Comparison of ENCODE assay signal across 13 cellular contexts in genomic region chr3:194587438-194587931, GRCh38. TPM values are rescaled to one million over a fixed set of nuclear protein-coding genes. Genes with fewer than 3 reads are reported as not detected.
DNase-seq lines count a peak whose midpoint lies in the region; ATAC-seq and TF ChIP-seq lines count a peak whose summit lies in the region.
"Had no signal": no experiment of that assay in that cellular context is flagged by ENCODE, and none has a peak within 500 bp of the region (broad histone marks: within the 10 kb centered on the region; RNA-seq: fewer than 3 reads in every experiment).

No MANE protein-coding gene starts in this region.

- no peak overlapping the region for H3K4me3 ChIP-seq in fibroblast of pulmonary artery (replicated peaks; ENCODE audit: low read depth, low read length)
- H3K4me3 ChIP-seq: pancreas had no signal

- H3K36me3 Mint-ChIP-seq in activated T-helper 17 cell treated with anti-CD3 and anti-CD28 coated beads, Interleukin-2, amount 50 U/mL, for 72 hours (ENCODE audit: low read depth): peaks cover 20% of the 10 kb centered on the region
- no peaks in the 10 kb centered on the region for H3K36me3 Mint-ChIP-seq in T-helper 17 cell (ENCODE audit: low read depth)

- ATAC-seq in activated T-helper 17 cell treated with anti-CD3 and anti-CD28 coated beads, Interleukin-2, amount 50 U/mL, for 72 hours (replicated peaks): no peak
- no peak for ATAC-seq in T-helper 17 cell
- ATAC-seq: pancreas had no signal

- TF ChIP-seq CTCF in fibroblast of pulmonary artery (IDR thresholded peaks at IDR 0.05; ENCODE audit: low read length, missing control alignments) (no peak), GM10266 (IDR thresholded peaks at IDR 0.05; ENCODE audit: control insufficient read depth, insufficient read depth, low read depth, missing control alignments) (no peak)

- peaks cover 33% of the 10 kb centered on the region for H3K4me1 Mint-ChIP-seq in activated T-helper 17 cell treated with anti-CD3 and anti-CD28 coated beads, Interleukin-2, amount 50 U/mL, for 72 hours
- peaks cover 12% of the 10 kb centered on the region for H3K4me1 Mint-ChIP-seq in T-helper 17 cell

- H3K27ac Mint-ChIP-seq in activated T-helper 17 cell treated with anti-CD3 and anti-CD28 coated beads, Interleukin-2, amount 50 U/mL, for 72 hours: peak overlapping the region; percentile 99
- H3K27ac Mint-ChIP-seq in T-helper 17 cell: no peak overlapping the region

- H3K9me3 Mint-ChIP-seq in activated T-helper 17 cell treated with anti-CD3 and anti-CD28 coated beads, Interleukin-2, amount 50 U/mL, for 72 hours: no peaks in the 10 kb centered on the region

- DNase-seq in AG08396 (ENCODE audit: low spot score): peak; percentile 36
- DNase-seq in fibroblast of pulmonary artery (ENCODE audit: low read depth): peak; percentile 92
- peak; percentile 39 for DNase-seq in pons (ENCODE audit: low spot score)
- DNase-seq in GM10266 (ENCODE audit: extremely low spot score): no peak
- DNase-seq in NCI-H187 (lab: John Stamatoyannopoulos, UW): no peak
- DNase-seq in T-helper 17 cell: no peak
- DNase-seq in AG20443 (ENCODE audit: low spot score): no peak
- DNase-seq: AML-193, NCI-H524 treated with DMSO at 0.1 percent for 48 hours, pancreas, SHP77, WERI-Rb-1 had no signal

- peak overlapping the region; percentile 45 for H3K4me3 Mint-ChIP-seq in activated T-helper 17 cell treated with anti-CD3 and anti-CD28 coated beads, Interleukin-2, amount 50 U/mL, for 72 hours
- no peak overlapping the region for H3K4me3 Mint-ChIP-seq in T-helper 17 cell

- no peaks in the 10 kb centered on the region for H3K9me3 ChIP-seq in T-helper 17 cell (ENCODE audit: control insufficient read depth, low read length, poor library complexity, severe bottlenecking)
- H3K9me3 ChIP-seq: pancreas had no signal

- H3K27me3 Mint-ChIP-seq in activated T-helper 17 cell treated with anti-CD3 and anti-CD28 coated beads, Interleukin-2, amount 50 U/mL, for 72 hours: no peaks in the 10 kb centered on the region
- no peaks in the 10 kb centered on the region for H3K27me3 Mint-ChIP-seq in T-helper 17 cell

RNA-seq across cellular contexts. Expression of gene TMEM44, which starts 45.7 kb away (rescaled TPM):
- total RNA-seq in activated T-helper 17 cell treated with anti-CD3 and anti-CD28 coated beads, Interleukin-2, amount 50 U/mL, for 72 hours: 10 to 100 TPM in 1 of 2 donors, 1 to 10 TPM in 1; 6.6 to 11.1 TPM
- under 1 TPM; 0.87 to 0.94 TPM for total RNA-seq in T-helper 17 cell

Comparison
In these comparisons a context has a peak if more than half of its experiments do, and no peak if none do; other contexts are left out.
1. DNase-seq: peak in AG08396 (single experiment), fibroblast of pulmonary artery (single experiment) and pons (single experiment); none in GM10266 (single experiment), NCI-H187 (0 of 2), T-helper 17 cell (0 of 3) and AG20443 (single experiment).